In genomic region chr15:66565731-66566130, GRCh38 we compare ENCODE assay signal across 10 cellular contexts. TPM values are rescaled to one million over a fixed set of nuclear protein-coding genes. Genes with fewer than 3 reads are reported as not detected.
DNase-seq lines count a peak whose midpoint lies in the region; ATAC-seq lines count a peak whose summit lies in the region.
"Had no signal": no experiment of that assay in that cellular context is flagged by ENCODE, and none has a peak within 500 bp of the region (broad histone marks: within the 10 kb centered on the region; RNA-seq: fewer than 3 reads in every experiment).

LCTL (minus strand) TSS chr15:66565998; CDS start chr15:66565365, 633 bp downstream.

- H3K9me3 Mint-ChIP-seq in activated naive CD8-positive, alpha-beta T cell treated with anti-CD3 and anti-CD28 coated beads for 36 hours = no peaks in the 10 kb centered on the region
- no peaks in the 10 kb centered on the region for H3K9me3 Mint-ChIP-seq in activated naive CD8-positive, alpha-beta T cell treated with anti-CD3 and anti-CD28 coated beads, Interleukin-2, amount 50 U/mL, for 24 hours
- no peaks in the 10 kb centered on the region for H3K9me3 Mint-ChIP-seq in activated T-helper 17 cell treated with anti-CD3 and anti-CD28 coated beads, Interleukin-2, amount 50 U/mL, for 72 hours

- H3K27me3 Mint-ChIP-seq in activated naive CD8-positive, alpha-beta T cell treated with anti-CD3 and anti-CD28 coated beads for 36 hours = no peaks in the 10 kb centered on the region
- no peaks in the 10 kb centered on the region for H3K27me3 Mint-ChIP-seq in activated naive CD8-positive, alpha-beta T cell treated with anti-CD3 and anti-CD28 coated beads, Interleukin-2, amount 50 U/mL, for 24 hours
- H3K27me3 Mint-ChIP-seq in activated T-helper 17 cell treated with anti-CD3 and anti-CD28 coated beads, Interleukin-2, amount 50 U/mL, for 72 hours = no peaks in the 10 kb centered on the region

- H3K36me3 Mint-ChIP-seq in activated naive CD8-positive, alpha-beta T cell treated with anti-CD3 and anti-CD28 coated beads for 36 hours = no peaks in the 10 kb centered on the region
- no peaks in the 10 kb centered on the region for H3K36me3 Mint-ChIP-seq in activated naive CD8-positive, alpha-beta T cell treated with anti-CD3 and anti-CD28 coated beads, Interleukin-2, amount 50 U/mL, for 24 hours (ENCODE audit: low read depth)
- H3K36me3 Mint-ChIP-seq in activated T-helper 17 cell treated with anti-CD3 and anti-CD28 coated beads, Interleukin-2, amount 50 U/mL, for 72 hours (ENCODE audit: low read depth) = no peaks in the 10 kb centered on the region

- peaks cover 5% of the 10 kb centered on the region for H3K4me1 Mint-ChIP-seq in activated naive CD8-positive, alpha-beta T cell treated with anti-CD3 and anti-CD28 coated beads for 36 hours
- peaks cover 1% of the 10 kb centered on the region for H3K4me1 Mint-ChIP-seq in activated naive CD8-positive, alpha-beta T cell treated with anti-CD3 and anti-CD28 coated beads, Interleukin-2, amount 50 U/mL, for 24 hours
- no peaks in the 10 kb centered on the region for H3K4me1 Mint-ChIP-seq in activated T-helper 17 cell treated with anti-CD3 and anti-CD28 coated beads, Interleukin-2, amount 50 U/mL, for 72 hours

- no peak within 1 kb of the TSS for H3K4me3 Mint-ChIP-seq in activated naive CD8-positive, alpha-beta T cell treated with anti-CD3 and anti-CD28 coated beads for 36 hours
- no peak within 1 kb of the TSS for H3K4me3 Mint-ChIP-seq in activated naive CD8-positive, alpha-beta T cell treated with anti-CD3 and anti-CD28 coated beads, Interleukin-2, amount 50 U/mL, for 24 hours
- no peak within 1 kb of the TSS for H3K4me3 Mint-ChIP-seq in activated T-helper 17 cell treated with anti-CD3 and anti-CD28 coated beads, Interleukin-2, amount 50 U/mL, for 72 hours

- H3K27ac Mint-ChIP-seq in activated naive CD8-positive, alpha-beta T cell treated with anti-CD3 and anti-CD28 coated beads for 36 hours = peak within 1 kb of the TSS; percentile 9
- no peak within 1 kb of the TSS for H3K27ac Mint-ChIP-seq in activated naive CD8-positive, alpha-beta T cell treated with anti-CD3 and anti-CD28 coated beads, Interleukin-2, amount 50 U/mL, for 24 hours
- peak within 1 kb of the TSS; percentile 78 for H3K27ac Mint-ChIP-seq in activated T-helper 17 cell treated with anti-CD3 and anti-CD28 coated beads, Interleukin-2, amount 50 U/mL, for 72 hours

- ATAC-seq in activated naive CD8-positive, alpha-beta T cell treated with anti-CD3 and anti-CD28 coated beads, Interleukin-2, amount 50 U/mL, for 24 hours = no peak
- no peak for ATAC-seq in activated T-helper 17 cell treated with anti-CD3 and anti-CD28 coated beads, Interleukin-2, amount 50 U/mL, for 72 hours (replicated peaks)
- ATAC-seq in GM18517 (IDR thresholded peaks at IDR 0.05; ENCODE audit: unreplicated experiment) (no peak), GM19397 (IDR thresholded peaks at IDR 0.05; ENCODE audit: unreplicated experiment) (no peak)

- no peak for DNase-seq in activated naive CD8-positive, alpha-beta T cell treated with anti-CD3 and anti-CD28 coated beads for 36 hours
- no peak for DNase-seq in activated naive CD8-positive, alpha-beta T cell treated with anti-CD3 and anti-CD28 coated beads, Interleukin-2, amount 50 U/mL, for 24 hours
- peak; percentile 72 for DNase-seq in iPS-NIHi11 (ENCODE audit: low spot score)
- peak; percentile 33 for DNase-seq in stromal cell of bone marrow (ENCODE audit: low read depth)
- DNase-seq in OCI-M2 (lab: John Stamatoyannopoulos, UW; ENCODE audit: unreplicated experiment) = no peak
- DNase-seq: NCI-H510A, stomach had no signal

RNA-seq across cellular contexts. Expression of gene LCTL, which starts in this region (rescaled TPM):
- total RNA-seq in activated naive CD8-positive, alpha-beta T cell treated with anti-CD3 and anti-CD28 coated beads for 36 hours = not detected
- total RNA-seq in activated T-helper 17 cell treated with anti-CD3 and anti-CD28 coated beads, Interleukin-2, amount 50 U/mL, for 72 hours = not detected
- total RNA-seq: stomach had no signal

Comparison
In these comparisons a context has a peak if more than half of its experiments do, and no peak if none do; other contexts are left out.
1. DNase-seq: peak in iPS-NIHi11 (single experiment) and stromal cell of bone marrow (single experiment); none in activated naive CD8-positive, alpha-beta T cell treated with anti-CD3 and anti-CD28 coated beads for 36 hours (single experiment), activated naive CD8-positive, alpha-beta T cell treated with anti-CD3 and anti-CD28 coated beads, Interleukin-2, amount 50 U/mL, for 24 hours (single experiment) and OCI-M2 (single experiment).